ENCODE assay signal across 18 cellular contexts in the genomic region with DNA sequence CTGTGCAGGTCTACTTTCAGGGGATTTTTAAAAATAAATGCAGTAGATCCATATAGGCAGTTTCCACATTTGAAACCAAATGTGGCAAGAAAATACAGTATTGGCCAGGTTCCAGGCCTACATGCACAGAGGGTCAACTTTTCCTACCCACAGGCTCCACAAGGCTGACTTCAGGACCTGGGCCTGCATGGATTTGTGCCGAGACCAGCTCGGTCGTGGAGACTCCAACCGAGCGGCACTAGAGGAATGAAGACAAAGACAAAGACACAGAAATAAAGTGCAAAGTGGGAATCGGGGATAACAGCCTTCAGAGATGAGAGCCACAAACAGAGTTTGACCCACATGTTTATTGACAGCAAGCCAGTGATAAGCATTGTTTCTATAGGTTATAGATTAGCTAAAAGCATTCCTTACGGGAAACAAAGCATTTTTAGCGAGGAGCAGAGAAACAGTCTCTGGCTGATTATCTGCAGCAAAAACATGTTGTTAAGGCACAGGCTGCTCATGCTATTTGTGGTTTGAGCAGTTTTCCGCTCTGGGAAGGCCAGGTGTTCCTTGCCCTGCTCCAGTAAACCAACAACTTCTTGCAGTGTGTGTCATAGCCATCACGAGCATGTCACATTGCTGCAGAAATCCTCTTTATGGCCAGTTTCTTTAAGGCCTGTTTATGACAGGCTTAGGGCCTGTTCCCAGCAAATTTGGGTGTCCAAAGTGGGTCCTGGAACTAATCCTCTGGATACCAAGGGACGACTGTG.
"Had no signal": no experiment of that assay in that cellular context is flagged by ENCODE, and none has a peak within 500 bp of the region (broad histone marks: within the 10 kb centered on the region; RNA-seq: fewer than 3 reads in every experiment).

No MANE protein-coding gene starts in this region.

- H3K4me1 Mint-ChIP-seq: activated CD4-positive, alpha-beta T cell treated with anti-CD3 and anti-CD28 coated beads for 36 hours; immature natural killer cell; memory B cell; neural crest cell had no signal

- H3K9me3 Mint-ChIP-seq: activated CD8-positive, alpha-beta T cell treated with anti-CD3 and anti-CD28 coated beads for 36 hours; memory B cell had no signal

- H3K36me3 Mint-ChIP-seq: memory B cell had no signal

- H3K27me3 Mint-ChIP-seq: activated CD4-positive, alpha-beta T cell treated with anti-CD3 and anti-CD28 coated beads for 36 hours; activated CD8-positive, alpha-beta T cell treated with anti-CD3 and anti-CD28 coated beads for 36 hours; memory B cell had no signal

- DNase-seq: activated CD4-positive, alpha-beta T cell treated with anti-CD3 and anti-CD28 coated beads for 36 hours; activated CD8-positive, alpha-beta memory T cell treated with anti-CD3 and anti-CD28 coated beads, Interleukin-2, amount 50 U/mL, for 48 hours; activated CD8-positive, alpha-beta T cell treated with anti-CD3 and anti-CD28 coated beads for 36 hours; activated naive CD4-positive, alpha-beta T cell; cortex of kidney; effector memory CD4-positive, alpha-beta T cell; immature natural killer cell; sigmoid colon; stimulated activated CD4-positive, alpha-beta T cell treated with anti-CD3 and anti-CD28 coated beads, Interleukin-12 subunit alpha, Interleukin-12 subunit beta, amount 100 ng/mL, for 4 hours; stimulated activated CD4-positive, alpha-beta T cell treated with anti-CD3 and anti-CD28 coated beads, Interleukin-2, amount 100 ng/mL, for 48 hours; stimulated activated naive CD4-positive, alpha-beta T cell treated with Interleukin-2 at 50 U/mL for 16 hours; T-helper 1 cell; upper lobe of left lung had no signal

- H3K27ac Mint-ChIP-seq: activated CD4-positive, alpha-beta T cell treated with anti-CD3 and anti-CD28 coated beads for 36 hours; activated CD8-positive, alpha-beta T cell treated with anti-CD3 and anti-CD28 coated beads for 36 hours; activated T-helper 1 cell treated with anti-CD3 and anti-CD28 coated beads, Interleukin-12 subunit alpha, Interleukin-12 subunit beta, Interleukin-2, Interleukin-4 antibody, amounts not matched to agents 30 ng/mL and 10 ng/mL and 1 ng/mL, durations not matched to agents 14 hours and 24 hours and 36 hours; immature natural killer cell; memory B cell had no signal

- H3K27ac ChIP-seq: sigmoid colon, upper lobe of left lung, VCaP had no signal

- H3K4me3 Mint-ChIP-seq: activated CD4-positive, alpha-beta T cell treated with anti-CD3 and anti-CD28 coated beads for 36 hours; activated CD8-positive, alpha-beta T cell treated with anti-CD3 and anti-CD28 coated beads for 36 hours; activated T-helper 1 cell treated with anti-CD3 and anti-CD28 coated beads, Interleukin-12 subunit alpha, Interleukin-12 subunit beta, Interleukin-2, Interleukin-4 antibody, amounts not matched to agents 30 ng/mL and 10 ng/mL and 1 ng/mL, durations not matched to agents 14 hours and 24 hours and 36 hours; immature natural killer cell; memory B cell; neural crest cell had no signal

- ATAC-seq: activated CD4-positive, alpha-beta T cell treated with anti-CD3 and anti-CD28 coated beads for 36 hours; activated CD8-positive, alpha-beta T cell treated with anti-CD3 and anti-CD28 coated beads for 36 hours; left lobe of liver had no signal
